ENCODE assay signal across 34 cellular contexts in the genomic region with DNA sequence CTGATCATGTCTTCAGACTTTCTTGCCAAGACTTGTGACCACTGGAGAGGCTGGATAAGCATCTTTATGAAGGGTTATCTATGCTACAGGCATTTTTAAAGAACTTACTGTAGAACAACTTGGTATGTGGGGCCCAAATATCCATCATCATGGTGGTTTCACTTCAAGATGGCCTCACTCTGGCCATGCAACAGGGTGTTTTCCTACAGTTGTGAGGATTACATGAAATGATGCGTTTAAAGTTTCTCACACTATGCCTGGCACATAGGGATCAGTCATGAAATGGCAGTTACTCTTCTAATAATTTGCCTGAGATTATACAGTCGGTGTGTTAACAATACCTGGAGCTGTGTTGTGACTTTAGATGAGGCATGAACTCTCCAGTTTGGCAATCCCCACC. TPM values are rescaled to one million over a fixed set of nuclear protein-coding genes. Genes with fewer than 3 reads are reported as not detected.
"Had no signal": no experiment of that assay in that cellular context is flagged by ENCODE, and none has a peak within 500 bp of the region (broad histone marks: within the 10 kb centered on the region; RNA-seq: fewer than 3 reads in every experiment).

No MANE protein-coding gene starts in this region.

- H3K36me3 ChIP-seq: adrenal gland, brain microvascular endothelial cell, breast epithelium, cardiac muscle cell had no signal

- H3K4me3 ChIP-seq: adrenal gland, ascending aorta, body of pancreas, breast epithelium, cardiac muscle cell had no signal

- DNase-seq: activated effector memory CD4-positive, alpha-beta T cell treated with anti-CD3 and anti-CD28 coated beads, Interleukin-2, amount 50 U/mL, for 16 hours; activated effector memory CD4-positive, alpha-beta T cell treated with Interleukin-2 at 50 U/mL for 16 hours; activated gamma-delta T cell; activated gamma-delta T cell treated with Interleukin-2 at 50 U/mL for 16 hours; activated naive CD4-positive, alpha-beta T cell treated with anti-CD3 and anti-CD28 coated beads for 36 hours; activated naive CD4-positive, alpha-beta T cell treated with anti-CD3 and anti-CD28 coated beads, Interleukin-2, amount 10 ng/mL, durations not matched to agents 7 days and 5 days; activated naive CD4-positive, alpha-beta T cell treated with anti-CD3 and anti-CD28 coated beads, Interleukin-2, amount 50 U/mL, for 16 hours; activated naive CD4-positive, alpha-beta T cell treated with Interleukin-2 at 50 U/mL for 16 hours; activated naive CD8-positive, alpha-beta T cell treated with anti-CD3 and anti-CD28 coated beads for 36 hours; activated naive CD8-positive, alpha-beta T cell treated with anti-CD3 and anti-CD28 coated beads, Interleukin-2, amount 10 ng/mL, durations not matched to agents 7 days and 5 days; activated naive CD8-positive, alpha-beta T cell treated with anti-CD3 and anti-CD28 coated beads, Interleukin-2, amount 50 U/mL, for 24 hours; activated T-cell treated with anti-CD3 and anti-CD28 coated beads, Interleukin-2, amount 50 U/mL, for 24 hours; activated T-cell treated with anti-CD3 and anti-CD28 coated beads, Interleukin-2, amount 50 U/mL, for 4 hours; activated T-cell treated with anti-CD3 and anti-CD28 coated beads, Interleukin-2, amount 50 U/mL, for 48 hours; activated T-cell treated with anti-CD3 and anti-CD28 coated beads, Interleukin-2, amount 50 U/mL, for 72 hours; adrenal gland; amniotic stem cell; amygdala; anterior cingulate cortex; aorta; body of pancreas; brain microvascular endothelial cell; caudate nucleus; central memory CD4-positive, alpha-beta T cell; cerebellar nuclear complex had no signal

- ATAC-seq: activated naive CD4-positive, alpha-beta T cell treated with anti-CD3 and anti-CD28 coated beads, Interleukin-2, amount 50 U/mL, for 72 hours; activated naive CD8-positive, alpha-beta T cell treated with anti-CD3 and anti-CD28 coated beads, Interleukin-2, amount 50 U/mL, for 24 hours; activated T-cell treated with anti-CD3 and anti-CD28 coated beads, Interleukin-2, amount 50 U/mL, for 4 hours; activated T-cell treated with anti-CD3 and anti-CD28 coated beads, Interleukin-2, amount 50 U/mL, for 72 hours; activated T-helper 17 cell treated with anti-CD3 and anti-CD28 coated beads, Interleukin-2, amount 50 U/mL, for 72 hours; body of pancreas had no signal

- FAIRE-seq: astrocyte, bronchial epithelial cell had no signal

- H3K9me3 ChIP-seq: adrenal gland, body of pancreas had no signal

- H3K27me3 ChIP-seq: adrenal gland, ascending aorta, body of pancreas, brain microvascular endothelial cell, breast epithelium, cardiac muscle cell had no signal

- H3K27ac ChIP-seq: adrenal gland, ascending aorta, brain microvascular endothelial cell, breast epithelium, cardiac muscle cell had no signal

- H3K4me1 ChIP-seq: adrenal gland, ascending aorta, breast epithelium had no signal

RNA-seq across cellular contexts. Expression of a gene that starts 13.0 kb away (rescaled TPM):
- total RNA-seq: activated naive CD4-positive, alpha-beta T cell treated with anti-CD3 and anti-CD28 coated beads for 36 hours; activated naive CD8-positive, alpha-beta T cell treated with anti-CD3 and anti-CD28 coated beads, Interleukin-2, amount 10 ng/mL, durations not matched to agents 7 days and 5 days; activated T-cell treated with anti-CD3 and anti-CD28 coated beads, Interleukin-2, amount 50 U/mL, for 4 hours; activated T-helper 1 cell treated with anti-CD3 and anti-CD28 coated beads, Interleukin-12 subunit alpha, Interleukin-12 subunit beta, Interleukin-2, Interleukin-4 antibody, amounts not matched to agents 30 ng/mL and 10 ng/mL and 1 ng/mL, durations not matched to agents 14 hours and 24 hours and 36 hours; activated T-helper 17 cell treated with anti-CD3 and anti-CD28 coated beads, Interleukin-2, amount 50 U/mL, for 72 hours; activated T-helper 2 cell treated with anti-CD3 and anti-CD28 coated beads, Interferon-gamma antibody, Interleukin-2, Interleukin-4, amounts not matched to agents 10 μg/mL and 5 μg/mL and 100 μg/mL, durations not matched to agents 14 hours and 24 hours and 36 hours had no signal
